Comparison of ENCODE assay signal across 8 cellular contexts in genomic region chr7:40134428-40135423, GRCh38. TPM values are rescaled to one million over a fixed set of nuclear protein-coding genes. Genes with fewer than 3 reads are reported as not detected.
DNase-seq lines count a peak whose midpoint lies in the region; ATAC-seq lines count a peak whose summit lies in the region.

Gene MPLKIP, minus strand, starts transcription at chr7:40134622. Its CDS starts 55 bp downstream, at chr7:40134567.
Gene SUGCT, plus strand, starts transcription at chr7:40135005.

- H3K9ac ChIP-seq in muscle layer of colon (ENCODE audit: low read length): peak within 1 kb of the TSS; percentile 99

- peak within 1 kb of the TSS; percentile 91 to 100 (median 98) for H3K4me3 Mint-ChIP-seq in IgD-negative memory B cell
- peak within 1 kb of the TSS; percentile 93 for H3K4me3 Mint-ChIP-seq in activated T-cell treated with anti-CD3 and anti-CD28 coated beads, Interleukin-2, amount 50 U/mL, for 24 hours

- peak within 1 kb of the TSS; percentile 84 to 99 (median 98) for H3K27ac Mint-ChIP-seq in IgD-negative memory B cell
- peak within 1 kb of the TSS; percentile 99 for H3K27ac Mint-ChIP-seq in activated T-cell treated with anti-CD3 and anti-CD28 coated beads, Interleukin-2, amount 50 U/mL, for 24 hours

- H3K4me1 ChIP-seq in muscle layer of colon (ENCODE audit: insufficient read depth, low read length): peaks cover 22% of the 10 kb centered on the region

- H3K9me3 Mint-ChIP-seq in IgD-negative memory B cell: peaks cover 0 to 2% (median 0%) of the 10 kb centered on the region in 3 donors
- H3K9me3 Mint-ChIP-seq in activated T-cell treated with anti-CD3 and anti-CD28 coated beads, Interleukin-2, amount 50 U/mL, for 24 hours: no peaks in the 10 kb centered on the region

- H3K9me3 ChIP-seq in muscle layer of colon (ENCODE audit: low read length): no peaks in the 10 kb centered on the region

- peaks cover 4% of the 10 kb centered on the region for H3K36me3 ChIP-seq in muscle layer of colon (ENCODE audit: insufficient read depth, low read length)

- H3K27ac ChIP-seq in muscle layer of colon (ENCODE audit: low read depth, low read length): peak within 1 kb of the TSS; percentile 83

- no peaks in the 10 kb centered on the region for H3K36me3 Mint-ChIP-seq in IgD-negative memory B cell
- H3K36me3 Mint-ChIP-seq in activated T-cell treated with anti-CD3 and anti-CD28 coated beads, Interleukin-2, amount 50 U/mL, for 24 hours (ENCODE audit: low read depth): peaks cover 41% of the 10 kb centered on the region

- peak; percentile 66 for DNase-seq in DMS53 treated with DMSO at 0.1 percent for 48 hours (lab: John Stamatoyannopoulos, UW; ENCODE audit: unreplicated experiment)
- peak; percentile 68 for DNase-seq in OCI-M2 (lab: John Stamatoyannopoulos, UW; ENCODE audit: unreplicated experiment)
- DNase-seq in activated T-cell treated with anti-CD3 and anti-CD28 coated beads, Interleukin-2, amount 50 U/mL, for 24 hours: peak; percentile 93
- peak; percentile 72 for DNase-seq in stimulated activated CD8-positive, alpha-beta memory T cell treated with anti-CD3 and anti-CD28 coated beads, Interleukin-7, amount 100 ng/mL, for 1 hour (ENCODE audit: low read depth in 2 of 2)

- peaks cover 2% of the 10 kb centered on the region for H3K27me3 Mint-ChIP-seq in IgD-negative memory B cell
- H3K27me3 Mint-ChIP-seq in activated T-cell treated with anti-CD3 and anti-CD28 coated beads, Interleukin-2, amount 50 U/mL, for 24 hours: peaks cover 6% of the 10 kb centered on the region

- peak within 1 kb of the TSS; percentile 92 to 96 for H3K4me3 ChIP-seq in muscle layer of colon (ENCODE audit: low read depth in 1 of 2, low read length in 2 of 2)

- H3K4me1 Mint-ChIP-seq in IgD-negative memory B cell: peaks cover 18 to 20% (median 20%) of the 10 kb centered on the region in 3 donors
- H3K4me1 Mint-ChIP-seq in activated T-cell treated with anti-CD3 and anti-CD28 coated beads, Interleukin-2, amount 50 U/mL, for 24 hours (ENCODE audit: low read depth): peaks cover 32% of the 10 kb centered on the region

- H3K27me3 ChIP-seq in muscle layer of colon (ENCODE audit: control insufficient read depth in 1 of 2, insufficient read depth in 2 of 2, low read length in 2 of 2): no peaks in the 10 kb centered on the region

- ATAC-seq in GM21576 (IDR thresholded peaks at IDR 0.05; ENCODE audit: unreplicated experiment) (peak; percentile 87), esophagus mucosa (peak; percentile 98)

RNA-seq across cellular contexts. Expression of gene MPLKIP, which starts in this region (rescaled TPM):
- 65.2 TPM for polyA plus RNA-seq in IgD-negative memory B cell
- 23.3 TPM for total RNA-seq in esophagus mucosa

RNA-seq across cellular contexts. Expression of gene SUGCT, which starts in this region (rescaled TPM):
- polyA plus RNA-seq in IgD-negative memory B cell: 1.3 TPM
- total RNA-seq in esophagus mucosa: 8.2 TPM

Comparison
In these comparisons a context has a peak if more than half of its experiments do, and no peak if none do; other contexts are left out.
1. Peak in every context shown above with its lines: DNase-seq, ATAC-seq, H3K4me3 ChIP-seq and H3K27ac ChIP-seq.